1 cellular context compared by ENCODE assay signal in the genomic region with DNA sequence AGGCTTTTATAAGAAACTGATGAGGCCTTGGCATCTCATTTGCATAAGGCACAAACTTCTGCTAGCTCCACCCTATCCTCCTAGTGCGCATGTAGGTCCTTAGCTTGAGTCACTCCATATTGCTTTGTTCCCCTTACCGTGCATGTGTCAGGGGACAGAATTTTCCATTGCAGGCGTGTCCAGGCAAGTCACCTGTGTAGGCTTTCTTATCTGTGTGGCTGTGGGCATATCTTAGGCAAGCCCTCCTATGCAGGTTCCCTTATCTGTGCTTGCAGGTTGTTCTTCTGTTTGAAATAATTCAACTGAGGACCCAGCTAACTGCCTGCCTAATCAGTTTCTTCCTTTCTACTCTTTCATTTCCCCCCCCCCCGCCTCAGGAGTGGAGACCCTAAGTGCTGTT.
A peak's percentile ranks its signal among the peaks of the same experiment; 100 is the strongest.
TF ChIP-seq lines count a peak whose summit lies in the region.

No MANE protein-coding gene starts in this region.

TF ChIP-seq in K562, 482 proteins besides CTCF, POLR2A, EP300 and RAD21 (continued from another document and continues in another):
- TF ChIP-seq, protein P1, sequence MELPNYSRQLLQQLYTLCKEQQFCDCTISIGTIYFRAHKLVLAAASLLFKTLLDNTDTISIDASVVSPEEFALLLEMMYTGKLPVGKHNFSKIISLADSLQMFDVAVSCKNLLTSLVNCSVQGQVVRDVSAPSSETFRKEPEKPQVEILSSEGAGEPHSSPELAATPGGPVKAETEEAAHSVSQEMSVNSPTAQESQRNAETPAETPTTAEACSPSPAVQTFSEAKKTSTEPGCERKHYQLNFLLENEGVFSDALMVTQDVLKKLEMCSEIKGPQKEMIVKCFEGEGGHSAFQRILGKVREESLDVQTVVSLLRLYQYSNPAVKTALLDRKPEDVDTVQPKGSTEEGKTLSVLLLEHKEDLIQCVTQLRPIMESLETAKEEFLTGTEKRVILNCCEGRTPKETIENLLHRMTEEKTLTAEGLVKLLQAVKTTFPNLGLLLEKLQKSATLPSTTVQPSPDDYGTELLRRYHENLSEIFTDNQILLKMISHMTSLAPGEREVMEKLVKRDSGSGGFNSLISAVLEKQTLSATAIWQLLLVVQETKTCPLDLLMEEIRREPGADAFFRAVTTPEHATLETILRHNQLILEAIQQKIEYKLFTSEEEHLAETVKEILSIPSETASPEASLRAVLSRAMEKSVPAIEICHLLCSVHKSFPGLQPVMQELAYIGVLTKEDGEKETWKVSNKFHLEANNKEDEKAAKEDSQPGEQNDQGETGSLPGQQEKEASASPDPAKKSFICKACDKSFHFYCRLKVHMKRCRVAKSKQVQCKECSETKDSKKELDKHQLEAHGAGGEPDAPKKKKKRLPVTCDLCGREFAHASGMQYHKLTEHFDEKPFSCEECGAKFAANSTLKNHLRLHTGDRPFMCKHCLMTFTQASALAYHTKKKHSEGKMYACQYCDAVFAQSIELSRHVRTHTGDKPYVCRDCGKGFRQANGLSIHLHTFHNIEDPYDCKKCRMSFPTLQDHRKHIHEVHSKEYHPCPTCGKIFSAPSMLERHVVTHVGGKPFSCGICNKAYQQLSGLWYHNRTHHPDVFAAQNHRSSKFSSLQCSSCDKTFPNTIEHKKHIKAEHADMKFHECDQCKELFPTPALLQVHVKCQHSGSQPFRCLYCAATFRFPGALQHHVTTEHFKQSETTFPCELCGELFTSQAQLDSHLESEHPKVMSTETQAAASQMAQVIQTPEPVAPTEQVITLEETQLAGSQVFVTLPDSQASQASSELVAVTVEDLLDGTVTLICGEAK (IDR thresholded peaks at IDR 0.05) = no peak
- TF ChIP-seq, protein P1 (CRISPR knock-in tag; IDR thresholded peaks at IDR 0.05) = no peak
- TF ChIP-seq U2AF1 (optimal IDR thresholded peaks at IDR 0.05; ENCODE audit: low read depth, low read length) = no peak
- no peak for TF ChIP-seq SMAD1 (IDR thresholded peaks at IDR 0.05; ENCODE audit: low read depth, low read length, partially characterized antibody)
- TF ChIP-seq TEAD4 (IDR thresholded peaks at IDR 0.05; ENCODE audit: low read length) = peak; percentile 73
- TF ChIP-seq TEAD4 (CRISPR knock-in tag; IDR thresholded peaks at IDR 0.05; ENCODE audit: borderline replicate concordance) = no peak
- TF ChIP-seq ATF3 (IDR thresholded peaks at IDR 0.05) = no peak
- no peak for TF ChIP-seq ATF3 (CRISPR knock-in tag; conservative IDR thresholded peaks at IDR 0.05)
- no peak for TF ChIP-seq ZNF140 (CRISPR knock-in tag; IDR thresholded peaks at IDR 0.05)
- peak; percentile 79; the same call in 1 of the 2 replicates for TF ChIP-seq MTF1 (CRISPR knock-in tag; IDR thresholded peaks at IDR 0.05; ENCODE audit: borderline replicate concordance)
- 0 out of 2 replicates have a peak, but pooled peaks have one; percentile 35 for TF ChIP-seq SOX6 (IDR thresholded peaks at IDR 0.05)
- no peak for TF ChIP-seq ZFP1 (CRISPR knock-in tag; IDR thresholded peaks at IDR 0.05)
- no peak for TF ChIP-seq TCF7 (IDR thresholded peaks at IDR 0.05; ENCODE audit: borderline replicate concordance)
- no peak for TF ChIP-seq LCOR (CRISPR knock-in tag; IDR thresholded peaks at IDR 0.05)
- TF ChIP-seq CBFA2T2 (conservative IDR thresholded peaks at IDR 0.05) = peak; percentile 87
- TF ChIP-seq STAT5A (IDR thresholded peaks at IDR 0.05; ENCODE audit: borderline replicate concordance, low read length) = 0 out of 2 replicates have a peak, but pooled peaks have one; percentile 38
- TF ChIP-seq ZNF133 (CRISPR knock-in tag; IDR thresholded peaks at IDR 0.05) = no peak
- no peak for TF ChIP-seq RUNX1 (IDR thresholded peaks at IDR 0.05; ENCODE audit: low read depth)
- TF ChIP-seq, protein P2, sequence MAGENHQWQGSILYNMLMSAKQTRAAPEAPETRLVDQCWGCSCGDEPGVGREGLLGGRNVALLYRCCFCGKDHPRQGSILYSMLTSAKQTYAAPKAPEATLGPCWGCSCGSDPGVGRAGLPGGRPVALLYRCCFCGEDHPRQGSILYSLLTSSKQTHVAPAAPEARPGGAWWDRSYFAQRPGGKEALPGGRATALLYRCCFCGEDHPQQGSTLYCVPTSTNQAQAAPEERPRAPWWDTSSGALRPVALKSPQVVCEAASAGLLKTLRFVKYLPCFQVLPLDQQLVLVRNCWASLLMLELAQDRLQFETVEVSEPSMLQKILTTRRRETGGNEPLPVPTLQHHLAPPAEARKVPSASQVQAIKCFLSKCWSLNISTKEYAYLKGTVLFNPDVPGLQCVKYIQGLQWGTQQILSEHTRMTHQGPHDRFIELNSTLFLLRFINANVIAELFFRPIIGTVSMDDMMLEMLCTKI (IDR thresholded peaks at IDR 0.05; ENCODE audit: partially characterized antibody) = no peak
- no peak for TF ChIP-seq JUNB (CRISPR knock-in tag; conservative IDR thresholded peaks at IDR 0.05)
- peak; percentile 50; the same call in 1 of the 2 replicates for TF ChIP-seq STAT5B (CRISPR knock-in tag; IDR thresholded peaks at IDR 0.05)
- no peak for TF ChIP-seq TBP (optimal IDR thresholded peaks at IDR 0.05; ENCODE audit: low read depth, low read length)
- TF ChIP-seq, protein P3, sequence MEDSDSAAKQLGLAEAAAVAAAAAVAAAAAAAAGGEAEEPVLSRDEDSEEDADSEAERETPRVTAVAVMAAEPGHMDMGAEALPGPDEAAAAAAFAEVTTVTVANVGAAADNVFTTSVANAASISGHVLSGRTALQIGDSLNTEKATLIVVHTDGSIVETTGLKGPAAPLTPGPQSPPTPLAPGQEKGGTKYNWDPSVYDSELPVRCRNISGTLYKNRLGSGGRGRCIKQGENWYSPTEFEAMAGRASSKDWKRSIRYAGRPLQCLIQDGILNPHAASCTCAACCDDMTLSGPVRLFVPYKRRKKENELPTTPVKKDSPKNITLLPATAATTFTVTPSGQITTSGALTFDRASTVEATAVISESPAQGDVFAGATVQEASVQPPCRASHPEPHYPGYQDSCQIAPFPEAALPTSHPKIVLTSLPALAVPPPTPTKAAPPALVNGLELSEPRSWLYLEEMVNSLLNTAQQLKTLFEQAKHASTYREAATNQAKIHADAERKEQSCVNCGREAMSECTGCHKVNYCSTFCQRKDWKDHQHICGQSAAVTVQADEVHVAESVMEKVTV (CRISPR knock-in tag; IDR thresholded peaks at IDR 0.05) = no peak
- TF ChIP-seq FOXA3 (CRISPR knock-in tag; conservative IDR thresholded peaks at IDR 0.05 in 1 of 2, IDR thresholded peaks at IDR 0.05 in 1 of 2) = no peak
- TF ChIP-seq ID3 (CRISPR knock-in tag; IDR thresholded peaks at IDR 0.05) = no peak
- peak; percentile 80; the same call in 1 of the 2 replicates for TF ChIP-seq ID3 (tag; IDR thresholded peaks at IDR 0.05)
- TF ChIP-seq MYBL2 (IDR thresholded peaks at IDR 0.05; ENCODE audit: low read depth) = 0 out of 2 replicates have a peak, but pooled peaks have one; percentile 30
- TF ChIP-seq MYBL2 (CRISPR knock-in tag; IDR thresholded peaks at IDR 0.05; ENCODE audit: borderline replicate concordance) = no peak
- TF ChIP-seq BDP1 (IDR thresholded peaks at IDR 0.05; ENCODE audit: insufficient read depth, insufficient read length) = no peak
- peak; percentile 51; the same call in 1 of the 2 replicates for TF ChIP-seq ZNF780A (CRISPR knock-in tag; IDR thresholded peaks at IDR 0.05)
- peak; percentile 94 to 96 for TF ChIP-seq TRIM24 (IDR thresholded peaks at IDR 0.05)
- no peak for TF ChIP-seq NR4A1 (CRISPR knock-in tag; IDR thresholded peaks at IDR 0.05)
- TF ChIP-seq NR4A1 (tag; IDR thresholded peaks at IDR 0.05) = peak; percentile 95
- no peak for TF ChIP-seq MBD2 (IDR thresholded peaks at IDR 0.05; ENCODE audit: borderline replicate concordance, low read depth)
- TF ChIP-seq PURB (CRISPR knock-in tag; IDR thresholded peaks at IDR 0.05; ENCODE audit: low read depth) = no peak
- peak; percentile 91 for TF ChIP-seq CBFA2T3 (IDR thresholded peaks at IDR 0.05)
- no peak for TF ChIP-seq L3MBTL2 (IDR thresholded peaks at IDR 0.05)
- TF ChIP-seq NFATC3 (IDR thresholded peaks at IDR 0.05) = no peak
- TF ChIP-seq, protein P4, sequence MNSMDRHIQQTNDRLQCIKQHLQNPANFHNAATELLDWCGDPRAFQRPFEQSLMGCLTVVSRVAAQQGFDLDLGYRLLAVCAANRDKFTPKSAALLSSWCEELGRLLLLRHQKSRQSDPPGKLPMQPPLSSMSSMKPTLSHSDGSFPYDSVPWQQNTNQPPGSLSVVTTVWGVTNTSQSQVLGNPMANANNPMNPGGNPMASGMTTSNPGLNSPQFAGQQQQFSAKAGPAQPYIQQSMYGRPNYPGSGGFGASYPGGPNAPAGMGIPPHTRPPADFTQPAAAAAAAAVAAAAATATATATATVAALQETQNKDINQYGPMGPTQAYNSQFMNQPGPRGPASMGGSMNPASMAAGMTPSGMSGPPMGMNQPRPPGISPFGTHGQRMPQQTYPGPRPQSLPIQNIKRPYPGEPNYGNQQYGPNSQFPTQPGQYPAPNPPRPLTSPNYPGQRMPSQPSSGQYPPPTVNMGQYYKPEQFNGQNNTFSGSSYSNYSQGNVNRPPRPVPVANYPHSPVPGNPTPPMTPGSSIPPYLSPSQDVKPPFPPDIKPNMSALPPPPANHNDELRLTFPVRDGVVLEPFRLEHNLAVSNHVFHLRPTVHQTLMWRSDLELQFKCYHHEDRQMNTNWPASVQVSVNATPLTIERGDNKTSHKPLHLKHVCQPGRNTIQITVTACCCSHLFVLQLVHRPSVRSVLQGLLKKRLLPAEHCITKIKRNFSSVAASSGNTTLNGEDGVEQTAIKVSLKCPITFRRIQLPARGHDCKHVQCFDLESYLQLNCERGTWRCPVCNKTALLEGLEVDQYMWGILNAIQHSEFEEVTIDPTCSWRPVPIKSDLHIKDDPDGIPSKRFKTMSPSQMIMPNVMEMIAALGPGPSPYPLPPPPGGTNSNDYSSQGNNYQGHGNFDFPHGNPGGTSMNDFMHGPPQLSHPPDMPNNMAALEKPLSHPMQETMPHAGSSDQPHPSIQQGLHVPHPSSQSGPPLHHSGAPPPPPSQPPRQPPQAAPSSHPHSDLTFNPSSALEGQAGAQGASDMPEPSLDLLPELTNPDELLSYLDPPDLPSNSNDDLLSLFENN (IDR thresholded peaks at IDR 0.05; ENCODE audit: low read depth in 2 of 2, low read length in 2 of 2) = 0 out of 4 replicates have a peak, but pooled peaks of 1 of the 2 experiments have one; percentile 43
- no peak for TF ChIP-seq CBX1 (IDR thresholded peaks at IDR 0.05; ENCODE audit: low read depth)
- TF ChIP-seq SUPT5H (IDR thresholded peaks at IDR 0.05) = no peak
